ENCODE assay signal across 21 cellular contexts in genomic region chr3:46194868-46195553, GRCh38. TPM values are rescaled to one million over a fixed set of nuclear protein-coding genes. Genes with fewer than 3 reads are reported as not detected.
"Had no signal": no experiment of that assay in that cellular context is flagged by ENCODE, and none has a peak within 500 bp of the region (broad histone marks: within the 10 kb centered on the region; RNA-seq: fewer than 3 reads in every experiment).

No MANE protein-coding gene starts in this region.

- DNase-seq: activated CD4-positive, alpha-beta T cell treated with anti-CD3 and anti-CD28 coated beads, Interleukin-2, amount 50 U/mL, for 4 hours; activated CD8-positive, alpha-beta memory T cell treated with anti-CD3 and anti-CD28 coated beads, Interleukin-2, amount 50 U/mL, for 48 hours; activated effector memory CD4-positive, alpha-beta T cell treated with Interleukin-2 at 50 U/mL for 16 hours; activated naive CD4-positive, alpha-beta T cell treated with anti-CD3 and anti-CD28 coated beads for 36 hours; activated naive CD8-positive, alpha-beta T cell treated with anti-CD3 and anti-CD28 coated beads, Interleukin-2, amount 10 ng/mL, durations not matched to agents 7 days and 5 days; activated T-cell treated with anti-CD3 and anti-CD28 coated beads, Interleukin-2, amount 50 U/mL, for 48 hours; amygdala; kidney; naive thymus-derived CD8-positive, alpha-beta T cell; posterior cingulate gyrus; stimulated activated CD4-positive, alpha-beta T cell treated with anti-CD3 and anti-CD28 coated beads, Interleukin-4, amount 100 ng/mL, for 1 hour; stimulated activated naive CD4-positive, alpha-beta T cell treated with Interleukin-2 at 50 U/mL for 16 hours; T-helper 9 cell; upper lobe of right lung had no signal

- H3K9me3 ChIP-seq: upper lobe of right lung had no signal

- H3K4me3 ChIP-seq: lung, neural progenitor cell, upper lobe of right lung had no signal

- H3K27ac Mint-ChIP-seq: activated naive CD4-positive, alpha-beta T cell treated with anti-CD3 and anti-CD28 coated beads for 36 hours; activated naive CD8-positive, alpha-beta T cell treated with anti-CD3 and anti-CD28 coated beads, Interleukin-2, amount 10 ng/mL, durations not matched to agents 7 days and 5 days; naive thymus-derived CD8-positive, alpha-beta T cell; neural progenitor cell had no signal

- H3K36me3 ChIP-seq: neural progenitor cell, upper lobe of right lung had no signal

- ATAC-seq: left lobe of liver; naive thymus-derived CD8-positive, alpha-beta T cell; upper lobe of right lung had no signal

- H3K4me1 ChIP-seq: neural progenitor cell, upper lobe of right lung had no signal

- H3K27ac ChIP-seq: neural progenitor cell, upper lobe of right lung had no signal

- H3K4me3 Mint-ChIP-seq: activated naive CD4-positive, alpha-beta T cell treated with anti-CD3 and anti-CD28 coated beads for 36 hours; activated naive CD8-positive, alpha-beta T cell treated with anti-CD3 and anti-CD28 coated beads, Interleukin-2, amount 10 ng/mL, durations not matched to agents 7 days and 5 days; naive thymus-derived CD8-positive, alpha-beta T cell; neural progenitor cell had no signal

- H3K4me1 Mint-ChIP-seq: neural progenitor cell had no signal

- H3K27me3 ChIP-seq: neural progenitor cell, upper lobe of right lung had no signal

RNA-seq across cellular contexts. Expression of gene CCR1, which starts 13.1 kb away (rescaled TPM):
- total RNA-seq: activated naive CD4-positive, alpha-beta T cell treated with anti-CD3 and anti-CD28 coated beads for 36 hours; chondrocyte; epithelial cell of proximal tubule had no signal

RNA-seq across cellular contexts. Expression of gene CCR3, which starts 47.2 kb away (rescaled TPM):
- total RNA-seq: activated CD8-positive, alpha-beta memory T cell treated with anti-CD3 and anti-CD28 coated beads for 36 hours; activated naive CD4-positive, alpha-beta T cell treated with anti-CD3 and anti-CD28 coated beads for 36 hours; cardiac septum; chondrocyte; epithelial cell of proximal tubule; kidney; left lobe of liver; naive thymus-derived CD8-positive, alpha-beta T cell had no signal
- polyA plus RNA-seq: naive thymus-derived CD8-positive, alpha-beta T cell had no signal
